Comparison of ENCODE assay signal across 1 cellular context in the genomic region with DNA sequence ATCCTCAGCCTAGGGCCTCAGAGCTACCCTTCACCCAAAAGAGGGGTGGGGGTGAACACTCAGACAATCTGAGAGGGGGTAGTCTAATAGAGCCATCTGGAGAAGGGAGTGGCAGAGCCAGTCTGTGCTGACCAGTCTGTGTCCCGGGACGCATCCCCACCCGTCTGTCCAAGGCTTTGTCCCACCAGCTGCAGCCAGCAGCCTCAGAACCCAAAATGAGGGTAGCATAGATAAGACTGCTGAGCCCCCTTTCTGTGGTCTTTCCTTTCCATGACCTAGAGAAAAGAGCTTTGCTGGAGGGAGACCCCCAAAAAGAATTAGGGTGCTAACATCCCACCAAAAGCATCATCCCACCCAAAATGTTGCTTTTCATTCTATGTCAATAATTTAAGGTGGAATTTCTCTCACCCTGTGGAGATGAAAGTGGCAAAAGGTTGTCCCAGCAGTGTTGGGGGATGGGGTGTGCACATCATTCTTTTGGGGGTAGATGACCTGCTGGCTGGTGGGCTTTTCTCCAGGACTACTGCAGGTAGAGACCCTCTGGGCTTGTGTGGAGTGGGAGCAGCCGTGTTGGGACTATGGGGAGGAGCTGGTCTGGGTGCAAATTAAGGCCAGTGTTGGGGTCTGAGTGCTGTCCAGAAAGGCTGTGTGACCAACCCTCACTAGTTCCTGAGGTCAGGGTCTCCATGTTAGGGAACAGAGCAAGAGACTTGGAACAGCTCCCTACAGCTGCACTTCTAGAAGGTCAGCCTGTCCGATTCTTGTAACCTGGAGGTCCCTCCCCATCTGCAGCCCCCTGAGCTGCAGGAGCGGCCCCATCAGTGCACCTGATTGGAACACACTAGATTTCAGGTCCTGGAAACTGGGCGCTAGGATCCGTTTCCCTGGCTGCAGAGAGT.
TF ChIP-seq lines count a peak whose summit lies in the region.

No MANE protein-coding gene starts in this region.

TF ChIP-seq in WTC11, 78 proteins besides CTCF, POLR2A, EP300 and RAD21 (continued from another document):
- TF ChIP-seq, protein P1, sequence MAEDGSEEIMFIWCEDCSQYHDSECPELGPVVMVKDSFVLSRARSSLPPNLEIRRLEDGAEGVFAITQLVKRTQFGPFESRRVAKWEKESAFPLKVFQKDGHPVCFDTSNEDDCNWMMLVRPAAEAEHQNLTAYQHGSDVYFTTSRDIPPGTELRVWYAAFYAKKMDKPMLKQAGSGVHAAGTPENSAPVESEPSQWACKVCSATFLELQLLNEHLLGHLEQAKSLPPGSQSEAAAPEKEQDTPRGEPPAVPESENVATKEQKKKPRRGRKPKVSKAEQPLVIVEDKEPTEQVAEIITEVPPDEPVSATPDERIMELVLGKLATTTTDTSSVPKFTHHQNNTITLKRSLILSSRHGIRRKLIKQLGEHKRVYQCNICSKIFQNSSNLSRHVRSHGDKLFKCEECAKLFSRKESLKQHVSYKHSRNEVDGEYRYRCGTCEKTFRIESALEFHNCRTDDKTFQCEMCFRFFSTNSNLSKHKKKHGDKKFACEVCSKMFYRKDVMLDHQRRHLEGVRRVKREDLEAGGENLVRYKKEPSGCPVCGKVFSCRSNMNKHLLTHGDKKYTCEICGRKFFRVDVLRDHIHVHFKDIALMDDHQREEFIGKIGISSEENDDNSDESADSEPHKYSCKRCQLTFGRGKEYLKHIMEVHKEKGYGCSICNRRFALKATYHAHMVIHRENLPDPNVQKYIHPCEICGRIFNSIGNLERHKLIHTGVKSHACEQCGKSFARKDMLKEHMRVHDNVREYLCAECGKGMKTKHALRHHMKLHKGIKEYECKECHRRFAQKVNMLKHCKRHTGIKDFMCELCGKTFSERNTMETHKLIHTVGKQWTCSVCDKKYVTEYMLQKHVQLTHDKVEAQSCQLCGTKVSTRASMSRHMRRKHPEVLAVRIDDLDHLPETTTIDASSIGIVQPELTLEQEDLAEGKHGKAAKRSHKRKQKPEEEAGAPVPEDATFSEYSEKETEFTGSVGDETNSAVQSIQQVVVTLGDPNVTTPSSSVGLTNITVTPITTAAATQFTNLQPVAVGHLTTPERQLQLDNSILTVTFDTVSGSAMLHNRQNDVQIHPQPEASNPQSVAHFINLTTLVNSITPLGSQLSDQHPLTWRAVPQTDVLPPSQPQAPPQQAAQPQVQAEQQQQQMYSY (CRISPR knock-in tag; IDR thresholded peaks at IDR 0.05), result no peak
- TF ChIP-seq FOXP1 (CRISPR knock-in tag; IDR thresholded peaks at IDR 0.05; ENCODE audit: borderline replicate concordance) (no peak), ZNF671 (CRISPR knock-in tag; IDR thresholded peaks at IDR 0.05) (no peak), ZNF396 (CRISPR knock-in tag; IDR thresholded peaks at IDR 0.05; ENCODE audit: borderline replicate concordance) (no peak), NFE2L1 (CRISPR knock-in tag; IDR thresholded peaks at IDR 0.05) (no peak), ZNF219 (CRISPR knock-in tag; IDR thresholded peaks at IDR 0.05; ENCODE audit: borderline replicate concordance) (no peak), RELA (CRISPR knock-in tag; IDR thresholded peaks at IDR 0.05; ENCODE audit: borderline replicate concordance) (no peak), NFYB (CRISPR knock-in tag; conservative IDR thresholded peaks at IDR 0.05; ENCODE audit: low read depth) (no peak), ZNF423 (CRISPR knock-in tag; IDR thresholded peaks at IDR 0.05) (no peak), MYBL2 (CRISPR knock-in tag; IDR thresholded peaks at IDR 0.05) (no peak), NR1H2 (CRISPR knock-in tag; IDR thresholded peaks at IDR 0.05) (no peak)
- TF ChIP-seq, protein P2, sequence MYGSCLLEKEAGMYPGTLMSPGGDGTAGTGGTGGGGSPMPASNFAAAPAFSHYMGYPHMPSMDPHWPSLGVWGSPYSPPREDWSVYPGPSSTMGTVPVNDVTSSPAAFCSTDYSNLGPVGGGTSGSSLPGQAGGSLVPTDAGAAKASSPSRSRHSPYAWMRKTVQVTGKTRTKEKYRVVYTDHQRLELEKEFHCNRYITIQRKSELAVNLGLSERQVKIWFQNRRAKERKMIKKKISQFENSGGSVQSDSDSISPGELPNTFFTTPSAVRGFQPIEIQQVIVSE (CRISPR knock-in tag; IDR thresholded peaks at IDR 0.05; ENCODE audit: borderline replicate concordance), result no peak
- TF ChIP-seq, protein P3, sequence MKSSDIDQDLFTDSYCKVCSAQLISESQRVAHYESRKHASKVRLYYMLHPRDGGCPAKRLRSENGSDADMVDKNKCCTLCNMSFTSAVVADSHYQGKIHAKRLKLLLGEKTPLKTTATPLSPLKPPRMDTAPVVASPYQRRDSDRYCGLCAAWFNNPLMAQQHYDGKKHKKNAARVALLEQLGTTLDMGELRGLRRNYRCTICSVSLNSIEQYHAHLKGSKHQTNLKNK (CRISPR knock-in tag; IDR thresholded peaks at IDR 0.05), result no peak
- TF ChIP-seq, protein P4, sequence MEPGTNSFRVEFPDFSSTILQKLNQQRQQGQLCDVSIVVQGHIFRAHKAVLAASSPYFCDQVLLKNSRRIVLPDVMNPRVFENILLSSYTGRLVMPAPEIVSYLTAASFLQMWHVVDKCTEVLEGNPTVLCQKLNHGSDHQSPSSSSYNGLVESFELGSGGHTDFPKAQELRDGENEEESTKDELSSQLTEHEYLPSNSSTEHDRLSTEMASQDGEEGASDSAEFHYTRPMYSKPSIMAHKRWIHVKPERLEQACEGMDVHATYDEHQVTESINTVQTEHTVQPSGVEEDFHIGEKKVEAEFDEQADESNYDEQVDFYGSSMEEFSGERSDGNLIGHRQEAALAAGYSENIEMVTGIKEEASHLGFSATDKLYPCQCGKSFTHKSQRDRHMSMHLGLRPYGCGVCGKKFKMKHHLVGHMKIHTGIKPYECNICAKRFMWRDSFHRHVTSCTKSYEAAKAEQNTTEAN (CRISPR knock-in tag; IDR thresholded peaks at IDR 0.05), result no peak
- TF ChIP-seq, protein P5, sequence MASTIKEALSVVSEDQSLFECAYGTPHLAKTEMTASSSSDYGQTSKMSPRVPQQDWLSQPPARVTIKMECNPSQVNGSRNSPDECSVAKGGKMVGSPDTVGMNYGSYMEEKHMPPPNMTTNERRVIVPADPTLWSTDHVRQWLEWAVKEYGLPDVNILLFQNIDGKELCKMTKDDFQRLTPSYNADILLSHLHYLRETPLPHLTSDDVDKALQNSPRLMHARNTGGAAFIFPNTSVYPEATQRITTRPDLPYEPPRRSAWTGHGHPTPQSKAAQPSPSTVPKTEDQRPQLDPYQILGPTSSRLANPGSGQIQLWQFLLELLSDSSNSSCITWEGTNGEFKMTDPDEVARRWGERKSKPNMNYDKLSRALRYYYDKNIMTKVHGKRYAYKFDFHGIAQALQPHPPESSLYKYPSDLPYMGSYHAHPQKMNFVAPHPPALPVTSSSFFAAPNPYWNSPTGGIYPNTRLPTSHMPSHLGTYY (CRISPR knock-in tag; IDR thresholded peaks at IDR 0.05), result no peak
- TF ChIP-seq, protein P6, sequence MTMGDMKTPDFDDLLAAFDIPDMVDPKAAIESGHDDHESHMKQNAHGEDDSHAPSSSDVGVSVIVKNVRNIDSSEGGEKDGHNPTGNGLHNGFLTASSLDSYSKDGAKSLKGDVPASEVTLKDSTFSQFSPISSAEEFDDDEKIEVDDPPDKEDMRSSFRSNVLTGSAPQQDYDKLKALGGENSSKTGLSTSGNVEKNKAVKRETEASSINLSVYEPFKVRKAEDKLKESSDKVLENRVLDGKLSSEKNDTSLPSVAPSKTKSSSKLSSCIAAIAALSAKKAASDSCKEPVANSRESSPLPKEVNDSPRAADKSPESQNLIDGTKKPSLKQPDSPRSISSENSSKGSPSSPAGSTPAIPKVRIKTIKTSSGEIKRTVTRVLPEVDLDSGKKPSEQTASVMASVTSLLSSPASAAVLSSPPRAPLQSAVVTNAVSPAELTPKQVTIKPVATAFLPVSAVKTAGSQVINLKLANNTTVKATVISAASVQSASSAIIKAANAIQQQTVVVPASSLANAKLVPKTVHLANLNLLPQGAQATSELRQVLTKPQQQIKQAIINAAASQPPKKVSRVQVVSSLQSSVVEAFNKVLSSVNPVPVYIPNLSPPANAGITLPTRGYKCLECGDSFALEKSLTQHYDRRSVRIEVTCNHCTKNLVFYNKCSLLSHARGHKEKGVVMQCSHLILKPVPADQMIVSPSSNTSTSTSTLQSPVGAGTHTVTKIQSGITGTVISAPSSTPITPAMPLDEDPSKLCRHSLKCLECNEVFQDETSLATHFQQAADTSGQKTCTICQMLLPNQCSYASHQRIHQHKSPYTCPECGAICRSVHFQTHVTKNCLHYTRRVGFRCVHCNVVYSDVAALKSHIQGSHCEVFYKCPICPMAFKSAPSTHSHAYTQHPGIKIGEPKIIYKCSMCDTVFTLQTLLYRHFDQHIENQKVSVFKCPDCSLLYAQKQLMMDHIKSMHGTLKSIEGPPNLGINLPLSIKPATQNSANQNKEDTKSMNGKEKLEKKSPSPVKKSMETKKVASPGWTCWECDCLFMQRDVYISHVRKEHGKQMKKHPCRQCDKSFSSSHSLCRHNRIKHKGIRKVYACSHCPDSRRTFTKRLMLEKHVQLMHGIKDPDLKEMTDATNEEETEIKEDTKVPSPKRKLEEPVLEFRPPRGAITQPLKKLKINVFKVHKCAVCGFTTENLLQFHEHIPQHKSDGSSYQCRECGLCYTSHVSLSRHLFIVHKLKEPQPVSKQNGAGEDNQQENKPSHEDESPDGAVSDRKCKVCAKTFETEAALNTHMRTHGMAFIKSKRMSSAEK (CRISPR knock-in tag; IDR thresholded peaks at IDR 0.05; ENCODE audit: borderline replicate concordance), result no peak
- TF ChIP-seq, protein P7, sequence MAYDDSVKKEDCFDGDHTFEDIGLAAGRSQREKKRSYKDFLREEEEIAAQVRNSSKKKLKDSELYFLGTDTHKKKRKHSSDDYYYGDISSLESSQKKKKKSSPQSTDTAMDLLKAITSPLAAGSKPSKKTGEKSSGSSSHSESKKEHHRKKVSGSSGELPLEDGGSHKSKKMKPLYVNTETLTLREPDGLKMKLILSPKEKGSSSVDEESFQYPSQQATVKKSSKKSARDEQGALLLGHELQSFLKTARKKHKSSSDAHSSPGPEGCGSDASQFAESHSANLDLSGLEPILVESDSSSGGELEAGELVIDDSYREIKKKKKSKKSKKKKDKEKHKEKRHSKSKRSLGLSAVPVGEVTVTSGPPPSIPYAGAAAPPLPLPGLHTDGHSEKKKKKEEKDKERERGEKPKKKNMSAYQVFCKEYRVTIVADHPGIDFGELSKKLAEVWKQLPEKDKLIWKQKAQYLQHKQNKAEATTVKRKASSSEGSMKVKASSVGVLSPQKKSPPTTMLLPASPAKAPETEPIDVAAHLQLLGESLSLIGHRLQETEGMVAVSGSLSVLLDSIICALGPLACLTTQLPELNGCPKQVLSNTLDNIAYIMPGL (CRISPR knock-in tag; IDR thresholded peaks at IDR 0.05), result no peak
